Comparison of ENCODE assay signal across 8 cellular contexts in the genomic region with DNA sequence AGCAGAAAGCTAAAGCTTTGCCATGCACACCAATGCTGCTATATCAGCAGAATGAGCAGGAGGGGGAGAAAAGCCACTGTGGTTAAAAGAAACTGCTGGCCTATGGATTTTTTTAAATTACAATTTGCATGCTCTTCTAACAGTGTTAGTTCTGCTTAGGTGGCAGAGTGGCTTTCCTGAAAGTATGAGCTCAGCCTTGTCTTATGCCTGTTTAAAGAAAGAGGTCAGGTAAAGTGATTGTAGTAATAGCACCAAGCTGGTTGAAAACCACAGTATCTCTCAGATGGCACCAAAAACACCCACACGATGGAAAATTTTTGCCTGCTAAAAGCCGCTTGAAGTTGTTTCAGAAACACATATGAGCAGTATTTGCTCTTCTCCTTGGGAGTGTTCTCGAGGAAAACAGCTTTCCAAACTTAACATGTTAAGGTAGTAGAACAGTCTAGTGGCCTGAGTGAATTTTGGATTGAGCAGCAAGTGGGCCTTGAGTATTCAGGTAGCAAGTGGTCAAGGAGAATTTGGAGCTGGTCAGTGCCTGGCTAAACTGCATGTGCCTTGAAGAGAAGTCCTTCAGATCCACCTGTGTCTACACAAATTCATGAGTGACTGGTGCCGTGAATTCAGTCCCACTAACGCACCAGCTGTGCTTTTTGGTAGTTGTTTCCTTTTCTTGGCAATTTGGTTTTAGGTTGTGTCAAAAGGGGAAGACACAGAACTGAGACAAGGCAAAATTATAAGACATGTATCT. TPM values are rescaled to one million over a fixed set of nuclear protein-coding genes. Genes with fewer than 3 reads are reported as not detected.
DNase-seq lines count a peak whose midpoint lies in the region; ATAC-seq lines count a peak whose summit lies in the region.

No MANE protein-coding gene starts in this region.

- CTCF ChIA-PET in activated CD4-positive, alpha-beta memory T cell treated with anti-CD3 and anti-CD28 coated beads, Interleukin-2, amount 10 ng/mL, durations not matched to agents 7 days and 5 days (lab: Charles Lee) = interaction anchor here (0.6 to 2.2 kb wide), 11 partner anchors 8 to 64 kb away, joined by 3 to 23 read pairs (median 7); partner anchors contain the start of genes ANKRD12 and NDUFV2

- H3K9ac ChIP-seq in skeletal muscle tissue (ENCODE audit: low read depth in 1 of 3, low read length in 3 of 3) = no peak overlapping the region

- peak; percentile 78 for ATAC-seq in HG03097 (IDR thresholded peaks at IDR 0.05; ENCODE audit: low FRiP score, unreplicated experiment)

- H3K27me3 ChIP-seq in skeletal muscle tissue (ENCODE audit: control insufficient read depth in 3 of 3, insufficient read depth in 3 of 3, low read length in 3 of 3) = no peaks in the 10 kb centered on the region

- peak overlapping the region; percentile 100 for H3K27ac Mint-ChIP-seq in activated CD4-positive, alpha-beta memory T cell treated with anti-CD3 and anti-CD28 coated beads, Interleukin-2, amount 10 ng/mL, durations not matched to agents 7 days and 5 days

- H3K4me1 ChIP-seq in skeletal muscle tissue (ENCODE audit: control insufficient read depth in 3 of 3, insufficient read depth in 3 of 3, low read length in 3 of 3) = peaks cover 0 to 2% (median 0%) of the 10 kb centered on the region in 3 donors

- H3K36me3 ChIP-seq in skeletal muscle tissue (ENCODE audit: control insufficient read depth in 3 of 3, insufficient read depth in 3 of 3, low read length in 3 of 3) = no peaks in the 10 kb centered on the region

- DNase-seq in NOMO-1 treated with DMSO at 0.1 percent for 48 hours (lab: John Stamatoyannopoulos, UW; ENCODE audit: unreplicated experiment) (peak; percentile 19), NOMO-1 treated with dmso at 0.1 percent for 144 hours (lab: John Stamatoyannopoulos, UW; ENCODE audit: unreplicated experiment) (no peak), NCI-H82 (lab: John Stamatoyannopoulos, UW) (no peak), SW 1271 (lab: John Stamatoyannopoulos, UW) (no peak), amniotic stem cell (lab: John Stamatoyannopoulos, UW) (no peak)
- DNase-seq in activated CD4-positive, alpha-beta memory T cell treated with anti-CD3 and anti-CD28 coated beads, Interleukin-2, amount 10 ng/mL, durations not matched to agents 7 days and 5 days = peak; percentile 74

- POLR2A ChIA-PET in activated CD4-positive, alpha-beta memory T cell treated with anti-CD3 and anti-CD28 coated beads, Interleukin-2, amount 10 ng/mL, durations not matched to agents 7 days and 5 days (lab: Charles Lee) = interaction anchor here (0.6 to 27.5 kb wide), 13 partner anchors 9 to 832 kb away, joined by 3 to 1351 read pairs (median 17); partner anchors contain the start of genes ANKRD12, NDUFV2, TWSG1 and VAPA

- no peaks in the 10 kb centered on the region for H3K27me3 Mint-ChIP-seq in activated CD4-positive, alpha-beta memory T cell treated with anti-CD3 and anti-CD28 coated beads, Interleukin-2, amount 10 ng/mL, durations not matched to agents 7 days and 5 days

- peaks cover 41% of the 10 kb centered on the region for H3K36me3 Mint-ChIP-seq in activated CD4-positive, alpha-beta memory T cell treated with anti-CD3 and anti-CD28 coated beads, Interleukin-2, amount 10 ng/mL, durations not matched to agents 7 days and 5 days (ENCODE audit: low read depth)

- peaks cover 78% of the 10 kb centered on the region for H3K4me1 Mint-ChIP-seq in activated CD4-positive, alpha-beta memory T cell treated with anti-CD3 and anti-CD28 coated beads, Interleukin-2, amount 10 ng/mL, durations not matched to agents 7 days and 5 days

- peaks cover 6% of the 10 kb centered on the region for H3K9me3 Mint-ChIP-seq in activated CD4-positive, alpha-beta memory T cell treated with anti-CD3 and anti-CD28 coated beads, Interleukin-2, amount 10 ng/mL, durations not matched to agents 7 days and 5 days

- no peak overlapping the region for H3K4me3 ChIP-seq in skeletal muscle tissue (ENCODE audit: low read length in 3 of 3)

- peak overlapping the region; percentile 69 for H3K4me3 Mint-ChIP-seq in activated CD4-positive, alpha-beta memory T cell treated with anti-CD3 and anti-CD28 coated beads, Interleukin-2, amount 10 ng/mL, durations not matched to agents 7 days and 5 days

- H3K27ac ChIP-seq in skeletal muscle tissue (ENCODE audit: low read depth, low read length) = peak overlapping the region; percentile 29

- H3K9me3 ChIP-seq in skeletal muscle tissue (ENCODE audit: control insufficient read depth in 3 of 3, low read length in 3 of 3) = no peaks in the 10 kb centered on the region

RNA-seq across cellular contexts. Expression of gene NDUFV2, which starts 19.6 kb away (rescaled TPM):
- 100 to 1,000 TPM; 288 to 295 TPM for total RNA-seq in activated CD4-positive, alpha-beta memory T cell treated with anti-CD3 and anti-CD28 coated beads, Interleukin-2, amount 10 ng/mL, durations not matched to agents 7 days and 5 days
- total RNA-seq in skeletal muscle tissue = 124 TPM

RNA-seq across cellular contexts. Expression of gene ANKRD12, which starts 53.6 kb away (rescaled TPM):
- total RNA-seq in activated CD4-positive, alpha-beta memory T cell treated with anti-CD3 and anti-CD28 coated beads, Interleukin-2, amount 10 ng/mL, durations not matched to agents 7 days and 5 days = 100 to 1,000 TPM; 103 to 111 TPM
- total RNA-seq in skeletal muscle tissue = 26.1 TPM

Comparison
In these comparisons a context has a peak if more than half of its experiments do, and no peak if none do; other contexts are left out.
1. DNase-seq: peak in NOMO-1 treated with DMSO at 0.1 percent for 48 hours (single experiment) and activated CD4-positive, alpha-beta memory T cell treated with anti-CD3 and anti-CD28 coated beads, Interleukin-2, amount 10 ng/mL, durations not matched to agents 7 days and 5 days (single experiment); none in NOMO-1 treated with dmso at 0.1 percent for 144 hours (single experiment), NCI-H82 (single experiment), SW 1271 (0 of 2) and amniotic stem cell (single experiment).